Comparison of ENCODE assay signal across 1 cellular context in genomic region chr12:6536894-6537579, GRCh38.
TF ChIP-seq lines count a peak whose summit lies in the region.

No MANE protein-coding gene starts in this region.

TF ChIP-seq in HepG2, 621 proteins besides CTCF, POLR2A, EP300 and RAD21:
- TF ChIP-seq RBM22 (optimal IDR thresholded peaks at IDR 0.05; ENCODE audit: low read length) (peak; percentile 42), ATM (IDR thresholded peaks at IDR 0.05; ENCODE audit: borderline replicate concordance) (no peak), RBFOX2 (IDR thresholded peaks at IDR 0.05; ENCODE audit: low read depth, low read length) (0 out of 2 replicates have a peak, but pooled peaks have one; percentile 54), AGO2 (optimal IDR thresholded peaks at IDR 0.05; ENCODE audit: low read depth, low read length) (peak; percentile 83), KDM1A (CRISPR knock-in tag; IDR thresholded peaks at IDR 0.05) (no peak), CERS6 (CRISPR knock-in tag; IDR thresholded peaks at IDR 0.05) (no peak), JDP2 (CRISPR knock-in tag; IDR thresholded peaks at IDR 0.05; ENCODE audit: borderline replicate concordance) (no peak), RBAK (CRISPR knock-in tag; IDR thresholded peaks at IDR 0.05) (no peak), CENPX (CRISPR knock-in tag; IDR thresholded peaks at IDR 0.05) (no peak), ZNF510 (CRISPR knock-in tag; IDR thresholded peaks at IDR 0.05; ENCODE audit: low read depth) (no peak), ZSCAN21 (CRISPR knock-in tag; IDR thresholded peaks at IDR 0.05; ENCODE audit: borderline replicate concordance) (no peak), ZSCAN31 (CRISPR knock-in tag; IDR thresholded peaks at IDR 0.05; ENCODE audit: low read depth) (0 out of 2 replicates have a peak, but pooled peaks have one; percentile 0), ZKSCAN1 (IDR thresholded peaks at IDR 0.05; ENCODE audit: low read length) (no peak), ZNF616 (CRISPR knock-in tag; IDR thresholded peaks at IDR 0.05; ENCODE audit: low read depth) (no peak), ESRRA (CRISPR knock-in tag; IDR thresholded peaks at IDR 0.05; ENCODE audit: low read depth) (no peak), ZSCAN25 (CRISPR knock-in tag; IDR thresholded peaks at IDR 0.05) (no peak), NONO (IDR thresholded peaks at IDR 0.05) (no peak), NONO (CRISPR knock-in tag; conservative IDR thresholded peaks at IDR 0.05) (peak; percentile 44), ZNF841 (CRISPR knock-in tag; IDR thresholded peaks at IDR 0.05; ENCODE audit: borderline replicate concordance) (no peak), ZNF274 (CRISPR knock-in tag; IDR thresholded peaks at IDR 0.05) (0 out of 2 replicates have a peak, but pooled peaks have one; percentile 31), ZBTB7A (CRISPR knock-in tag; IDR thresholded peaks at IDR 0.05) (0 out of 2 replicates have a peak, but pooled peaks have one; percentile 22), ZC3H13 (CRISPR knock-in tag; IDR thresholded peaks at IDR 0.05) (0 out of 2 replicates have a peak, but pooled peaks have one; percentile 8), ZNF337 (CRISPR knock-in tag; IDR thresholded peaks at IDR 0.05; ENCODE audit: borderline replicate concordance, low read depth) (no peak), POLR2G (IDR thresholded peaks at IDR 0.05; ENCODE audit: low read depth, low read length) (peak; percentile 20; the same call in 1 of the 2 replicates), MEIS1 (CRISPR knock-in tag; IDR thresholded peaks at IDR 0.05; ENCODE audit: borderline replicate concordance) (0 out of 2 replicates have a peak, but pooled peaks have one; percentile 1)
- TF ChIP-seq, protein P1, sequence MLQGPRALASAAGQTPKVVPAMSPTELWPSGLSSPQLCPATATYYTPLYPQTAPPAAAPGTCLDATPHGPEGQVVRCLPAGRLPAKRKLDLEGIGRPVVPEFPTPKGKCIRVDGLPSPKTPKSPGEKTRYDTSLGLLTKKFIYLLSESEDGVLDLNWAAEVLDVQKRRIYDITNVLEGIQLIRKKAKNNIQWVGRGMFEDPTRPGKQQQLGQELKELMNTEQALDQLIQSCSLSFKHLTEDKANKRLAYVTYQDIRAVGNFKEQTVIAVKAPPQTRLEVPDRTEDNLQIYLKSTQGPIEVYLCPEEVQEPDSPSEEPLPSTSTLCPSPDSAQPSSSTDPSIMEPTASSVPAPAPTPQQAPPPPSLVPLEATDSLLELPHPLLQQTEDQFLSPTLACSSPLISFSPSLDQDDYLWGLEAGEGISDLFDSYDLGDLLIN (CRISPR knock-in tag; IDR thresholded peaks at IDR 0.05; ENCODE audit: borderline replicate concordance) = no peak
- TF ChIP-seq, protein P2, sequence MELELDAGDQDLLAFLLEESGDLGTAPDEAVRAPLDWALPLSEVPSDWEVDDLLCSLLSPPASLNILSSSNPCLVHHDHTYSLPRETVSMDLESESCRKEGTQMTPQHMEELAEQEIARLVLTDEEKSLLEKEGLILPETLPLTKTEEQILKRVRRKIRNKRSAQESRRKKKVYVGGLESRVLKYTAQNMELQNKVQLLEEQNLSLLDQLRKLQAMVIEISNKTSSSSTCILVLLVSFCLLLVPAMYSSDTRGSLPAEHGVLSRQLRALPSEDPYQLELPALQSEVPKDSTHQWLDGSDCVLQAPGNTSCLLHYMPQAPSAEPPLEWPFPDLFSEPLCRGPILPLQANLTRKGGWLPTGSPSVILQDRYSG (CRISPR knock-in tag; IDR thresholded peaks at IDR 0.05) = no peak
- TF ChIP-seq, protein P3, sequence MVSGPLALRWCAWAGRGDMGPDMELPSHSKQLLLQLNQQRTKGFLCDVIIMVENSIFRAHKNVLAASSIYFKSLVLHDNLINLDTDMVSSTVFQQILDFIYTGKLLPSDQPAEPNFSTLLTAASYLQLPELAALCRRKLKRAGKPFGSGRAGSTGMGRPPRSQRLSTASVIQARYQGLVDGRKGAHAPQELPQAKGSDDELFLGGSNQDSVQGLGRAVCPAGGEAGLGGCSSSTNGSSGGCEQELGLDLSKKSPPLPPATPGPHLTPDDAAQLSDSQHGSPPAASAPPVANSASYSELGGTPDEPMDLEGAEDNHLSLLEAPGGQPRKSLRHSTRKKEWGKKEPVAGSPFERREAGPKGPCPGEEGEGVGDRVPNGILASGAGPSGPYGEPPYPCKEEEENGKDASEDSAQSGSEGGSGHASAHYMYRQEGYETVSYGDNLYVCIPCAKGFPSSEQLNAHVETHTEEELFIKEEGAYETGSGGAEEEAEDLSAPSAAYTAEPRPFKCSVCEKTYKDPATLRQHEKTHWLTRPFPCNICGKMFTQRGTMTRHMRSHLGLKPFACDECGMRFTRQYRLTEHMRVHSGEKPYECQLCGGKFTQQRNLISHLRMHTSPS (CRISPR knock-in tag; IDR thresholded peaks at IDR 0.05; ENCODE audit: low read depth) = 0 out of 2 replicates have a peak, but pooled peaks have one; percentile 9
